In genomic region chr11:78032090-78032489, GRCh38 we compare ENCODE assay signal across 21 cellular contexts. TPM values are rescaled to one million over a fixed set of nuclear protein-coding genes. Genes with fewer than 3 reads are reported as not detected.
DNase-seq lines count a peak whose midpoint lies in the region; ATAC-seq and TF ChIP-seq lines count a peak whose summit lies in the region.
"Had no signal": no experiment of that assay in that cellular context is flagged by ENCODE, and none has a peak within 500 bp of the region (broad histone marks: within the 10 kb centered on the region; RNA-seq: fewer than 3 reads in every experiment).

No MANE protein-coding gene starts in this region.

- no peaks in the 10 kb centered on the region for H3K36me3 ChIP-seq in tibial nerve
- H3K36me3 ChIP-seq: Peyer's patch had no signal

- H3K36me3 Mint-ChIP-seq in stimulated activated effector memory CD8-positive, alpha-beta T cell treated with anti-CD3 and anti-CD28 coated beads, Interleukin-12 subunit alpha, Interleukin-12 subunit beta, amount 100 ng/mL, for 72 hours = no peaks in the 10 kb centered on the region
- H3K36me3 Mint-ChIP-seq: activated naive CD4-positive, alpha-beta T cell treated with anti-CD3 and anti-CD28 coated beads, Interleukin-2, amount 50 U/mL, for 24 hours; CD4-positive, CD25-positive, alpha-beta regulatory T cell had no signal

- H3K4me1 Mint-ChIP-seq in stimulated activated effector memory CD8-positive, alpha-beta T cell treated with anti-CD3 and anti-CD28 coated beads, Interleukin-12 subunit alpha, Interleukin-12 subunit beta, amount 100 ng/mL, for 72 hours = peaks cover 7% of the 10 kb centered on the region
- H3K4me1 Mint-ChIP-seq: activated naive CD4-positive, alpha-beta T cell treated with anti-CD3 and anti-CD28 coated beads, Interleukin-2, amount 50 U/mL, for 24 hours; CD4-positive, CD25-positive, alpha-beta regulatory T cell had no signal

- H3K27ac Mint-ChIP-seq in stimulated activated effector memory CD8-positive, alpha-beta T cell treated with anti-CD3 and anti-CD28 coated beads, Interleukin-12 subunit alpha, Interleukin-12 subunit beta, amount 100 ng/mL, for 72 hours = peak overlapping the region; percentile 76
- H3K27ac Mint-ChIP-seq: activated naive CD4-positive, alpha-beta T cell treated with anti-CD3 and anti-CD28 coated beads, Interleukin-2, amount 50 U/mL, for 24 hours; CD4-positive, CD25-positive, alpha-beta regulatory T cell; IgD-negative memory B cell; stimulated activated naive CD8-positive, alpha-beta T cell treated with anti-CD3 and anti-CD28 coated beads, Interleukin-15, Interleukin-2, amounts not matched to agents 100 ng/mL and 50 ng/mL, for 24 hours had no signal

- H3K4me3 ChIP-seq in tibial nerve = no peak overlapping the region
- H3K4me3 ChIP-seq: Peyer's patch had no signal

- TF ChIP-seq CTCF in VCaP (conservative IDR thresholded peaks at IDR 0.05) (no peak), tibial nerve (IDR thresholded peaks at IDR 0.05) (no peak)

- no peaks in the 10 kb centered on the region for H3K9me3 Mint-ChIP-seq in stimulated activated effector memory CD8-positive, alpha-beta T cell treated with anti-CD3 and anti-CD28 coated beads, Interleukin-12 subunit alpha, Interleukin-12 subunit beta, amount 100 ng/mL, for 72 hours
- H3K9me3 Mint-ChIP-seq: activated naive CD4-positive, alpha-beta T cell treated with anti-CD3 and anti-CD28 coated beads, Interleukin-2, amount 50 U/mL, for 24 hours; CD4-positive, CD25-positive, alpha-beta regulatory T cell; IgD-negative memory B cell had no signal

- H3K4me3 Mint-ChIP-seq in stimulated activated effector memory CD8-positive, alpha-beta T cell treated with anti-CD3 and anti-CD28 coated beads, Interleukin-12 subunit alpha, Interleukin-12 subunit beta, amount 100 ng/mL, for 72 hours = no peak overlapping the region
- H3K4me3 Mint-ChIP-seq: activated naive CD4-positive, alpha-beta T cell treated with anti-CD3 and anti-CD28 coated beads, Interleukin-2, amount 50 U/mL, for 24 hours; CD4-positive, CD25-positive, alpha-beta regulatory T cell; stimulated activated naive CD8-positive, alpha-beta T cell treated with anti-CD3 and anti-CD28 coated beads, Interleukin-15, Interleukin-2, amounts not matched to agents 100 ng/mL and 50 ng/mL, for 24 hours had no signal

- peak; percentile 12 for DNase-seq in NCI-H2107 treated with DMSO at 0.1 percent for 48 hours (lab: John Stamatoyannopoulos, UW; ENCODE audit: unreplicated experiment)
- no peak for DNase-seq in NCI-H2107 (lab: John Stamatoyannopoulos, UW)
- peak; percentile 47 for DNase-seq in NCI-H2171 (lab: John Stamatoyannopoulos, UW)
- DNase-seq in stimulated activated effector memory CD8-positive, alpha-beta T cell treated with anti-CD3 and anti-CD28 coated beads, Interleukin-12 subunit alpha, Interleukin-12 subunit beta, amount 100 ng/mL, for 72 hours (ENCODE audit: low spot score in 2 of 2) = no peak
- no peak for DNase-seq in superior temporal gyrus (ENCODE audit: extremely low spot score)
- DNase-seq in tibial nerve (ENCODE audit: low spot score in 2 of 2) = no peak
- no peak for DNase-seq in NK-92 (lab: John Stamatoyannopoulos, UW; ENCODE audit: unreplicated experiment)
- DNase-seq: activated CD4-positive, alpha-beta T cell treated with anti-CD3 and anti-CD28 coated beads, Interleukin-2, amount 50 U/mL, for 4 hours; activated T-cell treated with anti-CD3 and anti-CD28 coated beads, Interleukin-2, amount 50 U/mL, for 1 hour; CD4-positive, CD25-positive, alpha-beta regulatory T cell; cortex of kidney; foreskin melanocyte; NCI-H524 treated with DMSO at 0.1 percent for 48 hours; Peyer's patch had no signal

- H3K27ac ChIP-seq in VCaP = peak overlapping the region; percentile 88; the same call in 1 of the 2 replicates
- peak overlapping the region in 1 of 4 donors; percentile 29 for H3K27ac ChIP-seq in tibial nerve
- H3K27ac ChIP-seq: Peyer's patch had no signal

- H3K4me1 ChIP-seq in tibial nerve = peaks cover 0 to 26% (median 8%) of the 10 kb centered on the region in 4 donors

- H3K9me3 ChIP-seq in tibial nerve = no peaks in the 10 kb centered on the region
- H3K9me3 ChIP-seq: Peyer's patch had no signal

- no peaks in the 10 kb centered on the region for H3K27me3 ChIP-seq in tibial nerve
- H3K27me3 ChIP-seq: Peyer's patch had no signal

- no peak for TF ChIP-seq POLR2A in tibial nerve (IDR thresholded peaks at IDR 0.05)

- ATAC-seq in stimulated activated effector memory CD8-positive, alpha-beta T cell treated with anti-CD3 and anti-CD28 coated beads, Interleukin-12 subunit alpha, Interleukin-12 subunit beta, amount 100 ng/mL, for 72 hours = no peak

- no peak for TF ChIP-seq EP300 in tibial nerve (IDR thresholded peaks at IDR 0.05)

RNA-seq across cellular contexts. Expression of gene KCTD14, which starts 9.0 kb away (rescaled TPM):
- 1 to 10 TPM; 2.5 to 6.0 (median 3.4) TPM for total RNA-seq in tibial nerve
- total RNA-seq: CD4-positive, CD25-positive, alpha-beta regulatory T cell; mononuclear cell had no signal

RNA-seq across cellular contexts. Expression of gene THRSP, which starts 31.6 kb away (rescaled TPM):
- total RNA-seq in tibial nerve = 10 to 100 TPM in 2 of 4 donors, 1 to 10 TPM in 2; 4.0 to 22.9 (median 8.7) TPM
- total RNA-seq: A673; CD4-positive, CD25-positive, alpha-beta regulatory T cell; Daoy had no signal

RNA-seq across cellular contexts. Expression of gene INTS4, which starts 37.6 kb away (rescaled TPM):
- total RNA-seq in tibial nerve = 10 to 100 TPM; 32.2 to 49.2 (median 40.0) TPM

RNA-seq across cellular contexts. Expression of gene NDUFC2, which starts 47.6 kb away (rescaled TPM):
- total RNA-seq in tibial nerve = 10 to 100 TPM; 49.6 to 88.3 (median 66.3) TPM

Comparison
In these comparisons a context has a peak if more than half of its experiments do, and no peak if none do; other contexts are left out.
1. DNase-seq: peak in NCI-H2107 treated with DMSO at 0.1 percent for 48 hours (single experiment) and NCI-H2171 (single experiment); none in NCI-H2107 (single experiment), stimulated activated effector memory CD8-positive, alpha-beta T cell treated with anti-CD3 and anti-CD28 coated beads, Interleukin-12 subunit alpha, Interleukin-12 subunit beta, amount 100 ng/mL, for 72 hours (0 of 2), superior temporal gyrus (single experiment), tibial nerve (0 of 2) and NK-92 (single experiment).